8 cellular contexts compared by ENCODE assay signal in genomic region chr4:112266823-112267222, GRCh38. TPM values are rescaled to one million over a fixed set of nuclear protein-coding genes. Genes with fewer than 3 reads are reported as not detected.
DNase-seq lines count a peak whose midpoint lies in the region; ATAC-seq, FAIRE-seq and TF ChIP-seq lines count a peak whose summit lies in the region.

No MANE protein-coding gene starts in this region.

- H3K4me3 Mint-ChIP-seq in activated naive CD4-positive, alpha-beta T cell treated with anti-CD3 and anti-CD28 coated beads for 36 hours: no peak overlapping the region

- H3K27ac ChIP-seq in transverse colon: no peak overlapping the region

- H3K36me3 ChIP-seq in transverse colon: peaks cover 0 to 22% (median 1%) of the 10 kb centered on the region in 4 donors

- no peaks in the 10 kb centered on the region for H3K27me3 Mint-ChIP-seq in activated naive CD4-positive, alpha-beta T cell treated with anti-CD3 and anti-CD28 coated beads for 36 hours (ENCODE audit: low read depth)

- in situ Hi-C loops in transverse colon (cut with MboI; ENCODE audit: low pct_ligation_motif_present in 1 of 4, low pct_unique_long_range_greater_than_20kb in 1 of 4, low sequenced_read_pairs in 3 of 4): no loop called here

- TF ChIP-seq CTCF in fibroblast of the aortic adventitia (IDR thresholded peaks at IDR 0.05; ENCODE audit: insufficient read depth, low read length): peak; percentile 63
- TF ChIP-seq CTCF in transverse colon (IDR thresholded peaks at IDR 0.05): peak in 4 of 5 experiments; percentile 26 to 38 (median 33)

- 69% methylated on average over 2 of the region's 2 CpGs for WGBS in transverse colon (ENCODE audit: low coverage in 1 of 2), 2 donors

- FAIRE-seq in HTR-8/SVneo (lab: Jason Lieb, UNC): no peak

- no peak for TF ChIP-seq POLR2A in transverse colon (IDR thresholded peaks at IDR 0.05)

- peaks cover 33% of the 10 kb centered on the region for H3K4me1 Mint-ChIP-seq in activated naive CD4-positive, alpha-beta T cell treated with anti-CD3 and anti-CD28 coated beads for 36 hours (ENCODE audit: low read depth)

- H3K36me3 Mint-ChIP-seq in activated naive CD4-positive, alpha-beta T cell treated with anti-CD3 and anti-CD28 coated beads for 36 hours (ENCODE audit: low read depth): peaks cover 12% of the 10 kb centered on the region

- no peak overlapping the region for H3K4me3 ChIP-seq in fibroblast of the aortic adventitia (ENCODE audit: low read depth, low read length)
- H3K4me3 ChIP-seq in transverse colon: no peak overlapping the region

- peak overlapping the region; percentile 71 for H3K27ac Mint-ChIP-seq in activated naive CD4-positive, alpha-beta T cell treated with anti-CD3 and anti-CD28 coated beads for 36 hours

- no peak for DNase-seq in activated naive CD4-positive, alpha-beta T cell treated with anti-CD3 and anti-CD28 coated beads for 36 hours
- DNase-seq in activated naive CD4-positive, alpha-beta T cell treated with Interleukin-2 at 50 U/mL for 16 hours: no peak
- DNase-seq in fibroblast of the aortic adventitia (ENCODE audit: low read depth) (peak; percentile 65), transverse colon (no peak), HTR-8/SVneo (ENCODE audit: insufficient read length, low spot score) (no peak)
- no peak for DNase-seq in activated effector memory CD4-positive, alpha-beta T cell treated with anti-CD3 and anti-CD28 coated beads, Interleukin-2, amount 50 U/mL, for 16 hours

- no peaks in the 10 kb centered on the region for H3K27me3 ChIP-seq in transverse colon

- CTCF ChIA-PET in activated naive CD4-positive, alpha-beta T cell treated with anti-CD3 and anti-CD28 coated beads for 36 hours (lab: Charles Lee): interaction anchor here (0.6 to 1.6 kb wide), 7 partner anchors 14 to 439 kb away, joined by 3 to 7 read pairs (median 4); no protein-coding TSS in a partner anchor

- H3K4me1 ChIP-seq in transverse colon: no peaks in the 10 kb centered on the region

- peak; percentile 67 for ATAC-seq in SK-N-SH treated with all-trans-retinoic acid at 6 μM for 48 hours
- no peak for ATAC-seq in GM21381 (IDR thresholded peaks at IDR 0.05; ENCODE audit: unreplicated experiment)

- H3K9me3 Mint-ChIP-seq in activated naive CD4-positive, alpha-beta T cell treated with anti-CD3 and anti-CD28 coated beads for 36 hours: no peaks in the 10 kb centered on the region

- no peak for TF ChIP-seq EP300 in transverse colon (IDR thresholded peaks at IDR 0.05; ENCODE audit: low read depth)

- no peaks in the 10 kb centered on the region for H3K9me3 ChIP-seq in transverse colon

- intact Hi-C loops in activated naive CD4-positive, alpha-beta T cell treated with anti-CD3 and anti-CD28 coated beads for 36 hours (cut with micrococcal nuclease): loop anchor here (1.0 kb wide), 2 partner anchors 53 to 168 kb away; no protein-coding TSS in a partner anchor
- intact Hi-C loops in transverse colon (cut with DNase I; ENCODE audit: low total_unique reads): no loop called here

TF ChIP-seq in SK-N-SH treated with all-trans-retinoic acid at 6 μM for 48 hours, 23 proteins besides CTCF, POLR2A, EP300 and RAD21:
- TF ChIP-seq TOX (CRISPR knock-in tag; IDR thresholded peaks at IDR 0.05; ENCODE audit: borderline replicate concordance): no peak
- no peak for TF ChIP-seq SNAI2 (CRISPR knock-in tag; IDR thresholded peaks at IDR 0.05)
- TF ChIP-seq ZC3H10 (CRISPR knock-in tag; IDR thresholded peaks at IDR 0.05): no peak
- no peak for TF ChIP-seq GLIS3 (CRISPR knock-in tag; IDR thresholded peaks at IDR 0.05)
- TF ChIP-seq ZNF70 (CRISPR knock-in tag; IDR thresholded peaks at IDR 0.05): no peak
- TF ChIP-seq, protein P1, sequence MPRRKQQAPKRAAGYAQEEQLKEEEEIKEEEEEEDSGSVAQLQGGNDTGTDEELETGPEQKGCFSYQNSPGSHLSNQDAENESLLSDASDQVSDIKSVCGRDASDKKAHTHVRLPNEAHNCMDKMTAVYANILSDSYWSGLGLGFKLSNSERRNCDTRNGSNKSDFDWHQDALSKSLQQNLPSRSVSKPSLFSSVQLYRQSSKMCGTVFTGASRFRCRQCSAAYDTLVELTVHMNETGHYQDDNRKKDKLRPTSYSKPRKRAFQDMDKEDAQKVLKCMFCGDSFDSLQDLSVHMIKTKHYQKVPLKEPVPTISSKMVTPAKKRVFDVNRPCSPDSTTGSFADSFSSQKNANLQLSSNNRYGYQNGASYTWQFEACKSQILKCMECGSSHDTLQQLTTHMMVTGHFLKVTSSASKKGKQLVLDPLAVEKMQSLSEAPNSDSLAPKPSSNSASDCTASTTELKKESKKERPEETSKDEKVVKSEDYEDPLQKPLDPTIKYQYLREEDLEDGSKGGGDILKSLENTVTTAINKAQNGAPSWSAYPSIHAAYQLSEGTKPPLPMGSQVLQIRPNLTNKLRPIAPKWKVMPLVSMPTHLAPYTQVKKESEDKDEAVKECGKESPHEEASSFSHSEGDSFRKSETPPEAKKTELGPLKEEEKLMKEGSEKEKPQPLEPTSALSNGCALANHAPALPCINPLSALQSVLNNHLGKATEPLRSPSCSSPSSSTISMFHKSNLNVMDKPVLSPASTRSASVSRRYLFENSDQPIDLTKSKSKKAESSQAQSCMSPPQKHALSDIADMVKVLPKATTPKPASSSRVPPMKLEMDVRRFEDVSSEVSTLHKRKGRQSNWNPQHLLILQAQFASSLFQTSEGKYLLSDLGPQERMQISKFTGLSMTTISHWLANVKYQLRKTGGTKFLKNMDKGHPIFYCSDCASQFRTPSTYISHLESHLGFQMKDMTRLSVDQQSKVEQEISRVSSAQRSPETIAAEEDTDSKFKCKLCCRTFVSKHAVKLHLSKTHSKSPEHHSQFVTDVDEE (CRISPR knock-in tag; IDR thresholded peaks at IDR 0.05): no peak
TF ChIP-seq in SK-N-SH treated with all-trans-retinoic acid at 6 μM for 48 hours: peak in this region for 0.

RNA-seq across cellular contexts. Expression of gene TIFA, which starts 18.9 kb away (rescaled TPM):
- total RNA-seq in activated naive CD4-positive, alpha-beta T cell treated with anti-CD3 and anti-CD28 coated beads for 36 hours: 10 to 100 TPM; 60.4 to 65.4 TPM
- total RNA-seq in fibroblast of the aortic adventitia (ENCODE audit: low replicate concordance) (2.8 and 8.9 TPM in 2 replicates), transverse colon (1 to 10 TPM in 2 of 4 donors, under 1 TPM in 2; 0.37 to 5.9 (median 1.0) TPM)

RNA-seq across cellular contexts. Expression of gene ALPK1, which starts 30.3 kb away (rescaled TPM):
- 10 to 100 TPM; 38.8 to 39.9 TPM for total RNA-seq in activated naive CD4-positive, alpha-beta T cell treated with anti-CD3 and anti-CD28 coated beads for 36 hours
- total RNA-seq in fibroblast of the aortic adventitia (ENCODE audit: low replicate concordance) (14.1 and 34.1 TPM in 2 replicates), transverse colon (10 to 100 TPM; 15.5 to 45.1 (median 27.4) TPM)

RNA-seq across cellular contexts. Expression of gene AP1AR, which starts 35.2 kb away (rescaled TPM):
- 10 to 100 TPM; 14.7 to 15.2 TPM for total RNA-seq in activated naive CD4-positive, alpha-beta T cell treated with anti-CD3 and anti-CD28 coated beads for 36 hours
- total RNA-seq in fibroblast of the aortic adventitia (ENCODE audit: low replicate concordance) (23.7 and 25.8 TPM in 2 replicates), transverse colon (10 to 100 TPM in 3 of 4 donors, 1 to 10 TPM in 1; 9.8 to 41.8 (median 38.7) TPM)
